8 cellular contexts compared by ENCODE assay signal in genomic region chr1:145891587-145892485, GRCh38. TPM values are rescaled to one million over a fixed set of nuclear protein-coding genes. Genes with fewer than 3 reads are reported as not detected.
A peak's percentile ranks its signal among the peaks of the same experiment; 100 is the strongest.
DNase-seq lines count a peak whose midpoint lies in the region; ATAC-seq, FAIRE-seq and TF ChIP-seq lines count a peak whose summit lies in the region.

No MANE protein-coding gene starts in this region.

- H3K4me3 Mint-ChIP-seq in T-cell (no peak overlapping the region), astrocyte (ENCODE audit: unreplicated experiment) (peak overlapping the region; percentile 69)

- peak overlapping the region; percentile 58 for H2AFZ ChIP-seq in astrocyte (ENCODE audit: low read depth, low read length)

- POLR2A ChIA-PET in T-cell (lab: Charles Lee) = interaction anchor here (0.7 to 1.1 kb wide), 2 partner anchors 9 to 57 kb away, joined by 3 to 4 read pairs; no protein-coding TSS in a partner anchor

- H4K20me1 ChIP-seq in astrocyte (ENCODE audit: insufficient read depth, low read length) = no peaks in the 10 kb centered on the region

- TF ChIP-seq CTCF in GM12874 (IDR thresholded peaks at IDR 0.05; ENCODE audit: insufficient read depth, low read depth, low read length) (peak; percentile 84), astrocyte (IDR thresholded peaks at IDR 0.05; ENCODE audit: insufficient read depth, low read depth, low read length) (peak; percentile 100), vagina (IDR thresholded peaks at IDR 0.05) (peak; percentile 89 to 99 (median 90))

- H3K9me3 ChIP-seq in astrocyte (ENCODE audit: insufficient read depth, low read depth, low read length) = no peaks in the 10 kb centered on the region
- no peaks in the 10 kb centered on the region for H3K9me3 ChIP-seq in vagina

- H3K27ac ChIP-seq in astrocyte (ENCODE audit: low read depth, low read length) (peak overlapping the region; percentile 86), vagina (peak overlapping the region; percentile 96)

- peak; percentile 55 for FAIRE-seq in astrocyte (lab: Jason Lieb, UNC)

- DNase-seq in NCI-H1436 (lab: John Stamatoyannopoulos, UW) (peak; percentile 83), T-cell (peak in 29 of 34 experiments; percentile 5 to 58 (median 38)), astrocyte (ENCODE audit: low read depth) (peak; percentile 99), left ventricle myocardium superior (peak; percentile 94), posterior cingulate gyrus (peak; percentile 85 to 98 (median 94)), vagina (ENCODE audit: extremely low spot score in 2 of 2) (peak in 1 of 2 donors; percentile 98)

- H3K27me3 Mint-ChIP-seq in T-cell = no peaks in the 10 kb centered on the region
- peaks cover 11% of the 10 kb centered on the region for H3K27me3 Mint-ChIP-seq in astrocyte (ENCODE audit: low read depth, unreplicated experiment)

- intact Hi-C loops in left ventricle myocardium superior (cut with micrococcal nuclease) (no loop called here), posterior cingulate gyrus (cut with DNase I) (loop anchor here (1.0 to 2.0 kb wide), 3 partner anchors 16 to 120 kb away; no protein-coding TSS in a partner anchor), vagina (cut with DNase I) (no loop called here)

- H3K27me3 ChIP-seq in astrocyte (ENCODE audit: insufficient read depth, low read length) (no peaks in the 10 kb centered on the region), vagina (no peaks in the 10 kb centered on the region)

- H3K36me3 Mint-ChIP-seq in T-cell = no peaks in the 10 kb centered on the region
- H3K36me3 Mint-ChIP-seq in astrocyte (ENCODE audit: low read depth, unreplicated experiment) = peaks cover 7% of the 10 kb centered on the region

- no peaks in the 10 kb centered on the region for H3K79me2 ChIP-seq in astrocyte (ENCODE audit: insufficient read depth, low read length)

- ATAC-seq in T-cell (replicated peaks in 1 of 4) = peak; percentile 63 to 74 (median 70)
- ATAC-seq in left ventricle myocardium superior = peak; percentile 93
- no peak for ATAC-seq in GM21390 (IDR thresholded peaks at IDR 0.05; ENCODE audit: unreplicated experiment)

- CTCF ChIA-PET in T-cell (lab: Charles Lee) = interaction anchor here (0.5 to 1.0 kb wide), 4 partner anchors 32 to 87 kb away, joined by 3 read pairs; partner anchors contain the start of gene NUDT17 (in 1 of the 2)

- H3K27ac Mint-ChIP-seq in T-cell (no peak overlapping the region), astrocyte (ENCODE audit: unreplicated experiment) (peak overlapping the region; percentile 94)

- H3K4me3 ChIP-seq in astrocyte (ENCODE audit: insufficient read depth, low read depth, low read length) (peak overlapping the region; percentile 11), vagina (peak overlapping the region; percentile 4 to 28)

- H3K4me2 ChIP-seq in astrocyte (ENCODE audit: low read length) = peak overlapping the region; percentile 77

- peaks cover 24% of the 10 kb centered on the region for H3K4me1 ChIP-seq in astrocyte (ENCODE audit: insufficient read depth, low read length)
- peaks cover 31% of the 10 kb centered on the region for H3K4me1 ChIP-seq in vagina

- peak in 1 of 2 donors; percentile 47 for TF ChIP-seq POLR2A in vagina (IDR thresholded peaks at IDR 0.05)

- no peaks in the 10 kb centered on the region for H3K36me3 ChIP-seq in astrocyte (ENCODE audit: insufficient read depth, low read length)
- no peaks in the 10 kb centered on the region for H3K36me3 ChIP-seq in vagina

- H3K9me3 Mint-ChIP-seq in T-cell = no peaks in the 10 kb centered on the region
- H3K9me3 Mint-ChIP-seq in astrocyte (ENCODE audit: unreplicated experiment) = no peaks in the 10 kb centered on the region

- H3K9ac ChIP-seq in astrocyte (ENCODE audit: low read length) = peak overlapping the region; percentile 51

- H3K4me1 Mint-ChIP-seq in T-cell = peaks cover 0 to 1% (median 1%) of the 10 kb centered on the region in 3 donors
- peaks cover 17% of the 10 kb centered on the region for H3K4me1 Mint-ChIP-seq in astrocyte (ENCODE audit: low read depth, unreplicated experiment)

RNA-seq across cellular contexts. Expression of gene ANKRD35, which starts 6.2 kb away (rescaled TPM):
- under 1 TPM in 1 of 5 donors, not detected in 4; 0.09 TPM for total RNA-seq in T-cell
- 0.07 and 0.16 TPM in 2 replicates for total RNA-seq in astrocyte
- total RNA-seq in left ventricle myocardium superior = 1.1 TPM
- 17.9 TPM for total RNA-seq in vagina

RNA-seq across cellular contexts. Expression of gene ITGA10, which starts 18.0 kb away (rescaled TPM):
- 1 to 10 TPM; 1.7 to 5.1 (median 2.4) TPM for total RNA-seq in T-cell
- 0.65 and 1.0 TPM in 2 replicates for total RNA-seq in astrocyte
- 0.82 TPM for total RNA-seq in left ventricle myocardium superior
- total RNA-seq in vagina = 6.1 TPM

RNA-seq across cellular contexts. Expression of gene PEX11B, which starts 26.7 kb away (rescaled TPM):
- total RNA-seq in T-cell (10 to 100 TPM; 18.8 to 36.3 (median 34.4) TPM), astrocyte (19.9 and 20.7 TPM in 2 replicates), left ventricle myocardium superior (23.8 TPM), vagina (23.6 TPM)

RNA-seq across cellular contexts. Expression of gene PIAS3, which starts 33.0 kb away (rescaled TPM):
- total RNA-seq in T-cell (10 to 100 TPM; 22.1 to 28.3 (median 26.8) TPM), astrocyte (42.6 and 49.9 TPM in 2 replicates), left ventricle myocardium superior (13.3 TPM), vagina (40.5 TPM)

RNA-seq across cellular contexts. Expression of gene RBM8A, which starts 35.4 kb away (rescaled TPM):
- total RNA-seq in T-cell (100 to 1,000 TPM; 124 to 153 (median 130) TPM), astrocyte (157 and 177 TPM in 2 replicates), left ventricle myocardium superior (57.7 TPM), vagina (93.3 TPM)
